ENCODE assay signal across 8 cellular contexts in genomic region chr6:133553652-133554051, GRCh38.
DNase-seq lines count a peak whose midpoint lies in the region; ATAC-seq, FAIRE-seq and TF ChIP-seq lines count a peak whose summit lies in the region.

No MANE protein-coding gene starts in this region.

- no peaks in the 10 kb centered on the region for H3K36me3 Mint-ChIP-seq in activated CD8-positive, alpha-beta memory T cell treated with anti-CD3 and anti-CD28 coated beads, Interleukin-2, amount 10 ng/mL, durations not matched to agents 7 days and 5 days
- no peaks in the 10 kb centered on the region for H3K36me3 Mint-ChIP-seq in stimulated activated naive B cell treated with anti-CD40 and anti-IgM and Interleukin-4, amounts not matched to agents 10 μg/mL and 1 μg/mL and 100 μg/mL, for 72 hours

- H3K9me3 Mint-ChIP-seq in activated CD8-positive, alpha-beta memory T cell treated with anti-CD3 and anti-CD28 coated beads, Interleukin-2, amount 10 ng/mL, durations not matched to agents 7 days and 5 days (ENCODE audit: low read depth): no peaks in the 10 kb centered on the region
- peaks cover 0 to 2% of the 10 kb centered on the region in 2 donors for H3K9me3 Mint-ChIP-seq in stimulated activated naive B cell treated with anti-CD40 and anti-IgM and Interleukin-4, amounts not matched to agents 10 μg/mL and 1 μg/mL and 100 μg/mL, for 72 hours

- no peaks in the 10 kb centered on the region for H3K27me3 Mint-ChIP-seq in activated CD8-positive, alpha-beta memory T cell treated with anti-CD3 and anti-CD28 coated beads, Interleukin-2, amount 10 ng/mL, durations not matched to agents 7 days and 5 days
- H3K27me3 Mint-ChIP-seq in stimulated activated naive B cell treated with anti-CD40 and anti-IgM and Interleukin-4, amounts not matched to agents 10 μg/mL and 1 μg/mL and 100 μg/mL, for 72 hours: peaks cover 6 to 24% of the 10 kb centered on the region in 2 donors

- CTCF ChIA-PET in activated CD8-positive, alpha-beta memory T cell treated with anti-CD3 and anti-CD28 coated beads, Interleukin-2, amount 10 ng/mL, durations not matched to agents 7 days and 5 days (lab: Charles Lee): no interaction called here

- H3K4me1 Mint-ChIP-seq in activated CD8-positive, alpha-beta memory T cell treated with anti-CD3 and anti-CD28 coated beads, Interleukin-2, amount 10 ng/mL, durations not matched to agents 7 days and 5 days: no peaks in the 10 kb centered on the region
- H3K4me1 Mint-ChIP-seq in stimulated activated naive B cell treated with anti-CD40 and anti-IgM and Interleukin-4, amounts not matched to agents 10 μg/mL and 1 μg/mL and 100 μg/mL, for 72 hours: peaks cover under 1 to 4% of the 10 kb centered on the region in 2 donors

- H3K4me3 Mint-ChIP-seq in activated CD8-positive, alpha-beta memory T cell treated with anti-CD3 and anti-CD28 coated beads, Interleukin-2, amount 10 ng/mL, durations not matched to agents 7 days and 5 days: no peak overlapping the region
- no peak overlapping the region for H3K4me3 Mint-ChIP-seq in stimulated activated naive B cell treated with anti-CD40 and anti-IgM and Interleukin-4, amounts not matched to agents 10 μg/mL and 1 μg/mL and 100 μg/mL, for 72 hours

- H3K27ac Mint-ChIP-seq in activated CD8-positive, alpha-beta memory T cell treated with anti-CD3 and anti-CD28 coated beads, Interleukin-2, amount 10 ng/mL, durations not matched to agents 7 days and 5 days: no peak overlapping the region
- no peak overlapping the region for H3K27ac Mint-ChIP-seq in stimulated activated naive B cell treated with anti-CD40 and anti-IgM and Interleukin-4, amounts not matched to agents 10 μg/mL and 1 μg/mL and 100 μg/mL, for 72 hours

- no peak for TF ChIP-seq POLR2A in H54 (IDR thresholded peaks at IDR 0.05; ENCODE audit: low read depth, low read length)

- FAIRE-seq in H54 (lab: Jason Lieb, UNC): no peak

- DNase-seq in activated CD8-positive, alpha-beta memory T cell treated with anti-CD3 and anti-CD28 coated beads, Interleukin-2, amount 10 ng/mL, durations not matched to agents 7 days and 5 days: peak; percentile 43
- no peak for DNase-seq in activated CD8-positive, alpha-beta memory T cell treated with anti-CD3 and anti-CD28 coated beads, Interleukin-2, amount 50 U/mL, for 4 hours
- peak; percentile 70 for DNase-seq in NCI-H2196 (lab: John Stamatoyannopoulos, UW; ENCODE audit: unreplicated experiment)
- peak; percentile 66 for DNase-seq in amniotic stem cell (lab: John Stamatoyannopoulos, UW)
- peak; percentile 45 for DNase-seq in iPS-NIHi7 (ENCODE audit: extremely low spot score)
- no peak for DNase-seq in stimulated activated naive B cell treated with anti-CD40 and anti-IgM and Interleukin-4, amounts not matched to agents 10 μg/mL and 1 μg/mL and 100 μg/mL, for 72 hours
- DNase-seq in H54 (ENCODE audit: insufficient read length, low spot score): no peak

- no peak for ATAC-seq in activated CD8-positive, alpha-beta memory T cell treated with anti-CD3 and anti-CD28 coated beads, Interleukin-2, amount 10 ng/mL, durations not matched to agents 7 days and 5 days
- peak; percentile 80 for ATAC-seq in HG02623 (IDR thresholded peaks at IDR 0.05; ENCODE audit: unreplicated experiment)
- ATAC-seq in stimulated activated naive B cell treated with anti-CD40 and anti-IgM and Interleukin-4, amounts not matched to agents 10 μg/mL and 1 μg/mL and 100 μg/mL, for 72 hours (replicated peaks): peak; percentile 63 to 74

Comparison
In these comparisons a context has a peak if more than half of its experiments do, and no peak if none do; other contexts are left out.
1. DNase-seq: peak in activated CD8-positive, alpha-beta memory T cell treated with anti-CD3 and anti-CD28 coated beads, Interleukin-2, amount 10 ng/mL, durations not matched to agents 7 days and 5 days (single experiment), NCI-H2196 (single experiment), amniotic stem cell (single experiment) and iPS-NIHi7 (single experiment); none in activated CD8-positive, alpha-beta memory T cell treated with anti-CD3 and anti-CD28 coated beads, Interleukin-2, amount 50 U/mL, for 4 hours (single experiment), stimulated activated naive B cell treated with anti-CD40 and anti-IgM and Interleukin-4, amounts not matched to agents 10 μg/mL and 1 μg/mL and 100 μg/mL, for 72 hours (single experiment) and H54 (single experiment).